Comparison of ENCODE assay signal across 35 cellular contexts in the genomic region with DNA sequence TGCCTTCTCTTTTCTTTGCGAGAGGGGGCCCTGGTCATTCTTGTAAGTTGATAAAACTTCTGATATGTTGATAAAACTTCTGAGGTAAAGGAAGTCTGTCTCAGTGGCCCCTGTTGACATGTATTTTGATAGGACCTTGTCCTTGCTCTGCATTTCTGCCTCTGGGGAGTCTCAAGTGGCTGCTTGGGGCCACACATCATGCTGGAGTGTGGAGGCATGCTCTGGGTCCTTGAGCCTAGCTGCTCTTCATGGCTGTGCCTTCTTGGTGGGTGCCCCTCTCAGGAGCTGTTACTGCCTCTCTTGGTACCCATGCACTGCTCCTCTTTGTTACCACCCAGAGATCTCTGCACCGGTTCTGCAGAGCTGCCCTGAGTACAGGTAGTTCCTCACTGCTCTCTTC. TPM values are rescaled to one million over a fixed set of nuclear protein-coding genes. Genes with fewer than 3 reads are reported as not detected.
A peak's percentile ranks its signal among the peaks of the same experiment; 100 is the strongest.
DNase-seq lines count a peak whose midpoint lies in the region; ATAC-seq, FAIRE-seq and TF ChIP-seq lines count a peak whose summit lies in the region.
"Had no signal": no experiment of that assay in that cellular context is flagged by ENCODE, and none has a peak within 500 bp of the region (broad histone marks: within the 10 kb centered on the region; RNA-seq: fewer than 3 reads in every experiment).

No MANE protein-coding gene starts in this region.

- no peak for TF ChIP-seq CTCF in H9 (conservative IDR thresholded peaks at IDR 0.05)
- no peak for TF ChIP-seq CTCF in GM12878 (IDR thresholded peaks at IDR 0.05 in 2 of 3, conservative IDR thresholded peaks at IDR 0.05 in 1 of 3; ENCODE audit: control insufficient read depth in 2 of 3, extremely low read depth in 1 of 3, insufficient read depth in 1 of 3, low read depth in 3 of 3, low read length in 3 of 3)
- TF ChIP-seq CTCF in breast epithelium (IDR thresholded peaks at IDR 0.05) = no peak

- H4K20me1 ChIP-seq in H9 (ENCODE audit: control insufficient read depth, insufficient read depth, insufficient read length) (no peaks in the 10 kb centered on the region), GM12878 (ENCODE audit: control insufficient read depth, insufficient read depth) (no peaks in the 10 kb centered on the region)

- no peak overlapping the region for H2BK5ac ChIP-seq in H9 (ENCODE audit: insufficient read length, low read length)
- H2BK5ac ChIP-seq in neuronal stem cell (ENCODE audit: low read length) = no peak overlapping the region

- H3K27ac Mint-ChIP-seq in T-helper 1 cell treated with Interleukin-12 subunit alpha and Interleukin-12 subunit beta and Interleukin-4 antibody, amounts not matched to agents 30 μg/mL and 1 μg/mL, for 36 hours = peak overlapping the region; percentile 52
- peak overlapping the region in 2 of 3 experiments; percentile 77 to 89; a peak in 2 of 7 replicates for H3K27ac Mint-ChIP-seq in H9
- H3K27ac Mint-ChIP-seq: activated CD8-positive, alpha-beta memory T cell treated with anti-CD3 and anti-CD28 coated beads, Interleukin-2, amount 10 ng/mL, durations not matched to agents 7 days and 5 days; mesothelial cell of epicardium had no signal

- FAIRE-seq in GM12878 (lab: Jason Lieb, UNC) = no peak
- FAIRE-seq in H54 (lab: Jason Lieb, UNC) = no peak
- FAIRE-seq: endometrium, keratinocyte had no signal

- no peak overlapping the region for H3K14ac ChIP-seq in H9 (ENCODE audit: insufficient read depth, low read length)
- no peak overlapping the region for H3K14ac ChIP-seq in neuronal stem cell (ENCODE audit: low read length)

- H3T11ph ChIP-seq in H9 (ENCODE audit: low read length) = no peak overlapping the region

- H3K27me3 Mint-ChIP-seq in T-helper 1 cell treated with Interleukin-12 subunit alpha and Interleukin-12 subunit beta and Interleukin-4 antibody, amounts not matched to agents 30 μg/mL and 1 μg/mL, for 36 hours (ENCODE audit: low read depth) = no peaks in the 10 kb centered on the region
- H3K27me3 Mint-ChIP-seq in H9 (ENCODE audit: low read depth) = no peaks in the 10 kb centered on the region
- H3K27me3 Mint-ChIP-seq: activated CD4-positive, alpha-beta T cell treated with anti-CD3 and anti-CD28 coated beads, Interleukin-2, amount 10 ng/mL, durations not matched to agents 24 days and 14 days; activated CD8-positive, alpha-beta memory T cell treated with anti-CD3 and anti-CD28 coated beads, Interleukin-2, amount 10 ng/mL, durations not matched to agents 7 days and 5 days had no signal

- H3K4me1 ChIP-seq in H9 (ENCODE audit: insufficient read depth, low read length) = no peaks in the 10 kb centered on the region
- peaks cover 2% of the 10 kb centered on the region; the same call in 1 of the 2 replicates for H3K4me1 ChIP-seq in GM12878 (ENCODE audit: control insufficient read depth, insufficient read depth, low read length)
- peaks cover under 1 to 2% of the 10 kb centered on the region in 2 donors for H3K4me1 ChIP-seq in neuronal stem cell (ENCODE audit: control insufficient read depth in 2 of 2, insufficient read depth in 1 of 2, low read depth in 1 of 2, low read length in 2 of 2)
- H3K4me1 ChIP-seq in breast epithelium = no peaks in the 10 kb centered on the region
- H3K4me1 ChIP-seq: foreskin keratinocyte, tibial nerve had no signal

- H3K56ac ChIP-seq in H9 (ENCODE audit: insufficient read length, low read depth, low read length) = no peak overlapping the region

- DNase-seq in T-helper 1 cell = no peak
- no peak for DNase-seq in H9
- DNase-seq in GM12878 (ENCODE audit: low read depth, low spot score) = no peak
- no peak for DNase-seq in neuronal stem cell (ENCODE audit: low spot score)
- DNase-seq in H54 (ENCODE audit: insufficient read length, low spot score) = no peak
- no peak for DNase-seq in breast epithelium (ENCODE audit: low spot score in 2 of 2)
- DNase-seq: 8988T; activated CD4-positive, alpha-beta T cell treated with anti-CD3 and anti-CD28 coated beads, Interleukin-2, amount 10 ng/mL, durations not matched to agents 24 days and 14 days; activated CD8-positive, alpha-beta memory T cell treated with anti-CD3 and anti-CD28 coated beads, Interleukin-2, amount 10 ng/mL, durations not matched to agents 7 days and 5 days; activated naive CD4-positive, alpha-beta T cell treated with Interleukin-2 at 50 U/mL for 16 hours; activated T-cell treated with anti-CD3 and anti-CD28 coated beads, Interleukin-2, amount 50 U/mL, for 4 hours; cerebellar nuclear complex; dermis blood vessel endothelial cell; esophagus squamous epithelium; foreskin keratinocyte; GOT3; heart right ventricle; KG1; MM.1S; NCI-H2029; NCI-H524; NK-92 treated with Interleukin-12 subunit alpha and Interleukin-12 subunit beta, amount 100 ng/mL, for 24 hours; occipital lobe; PC-3; psoas muscle; stimulated activated CD4-positive, alpha-beta T cell treated with anti-CD3 and anti-CD28 coated beads, Interleukin-4, amount 100 ng/mL, for 1 hour; T1000 had no signal

- no peak overlapping the region for H3K4me3 Mint-ChIP-seq in T-helper 1 cell treated with Interleukin-12 subunit alpha and Interleukin-12 subunit beta and Interleukin-4 antibody, amounts not matched to agents 30 μg/mL and 1 μg/mL, for 36 hours
- no peak overlapping the region for H3K4me3 Mint-ChIP-seq in H9
- H3K4me3 Mint-ChIP-seq: activated CD4-positive, alpha-beta T cell treated with anti-CD3 and anti-CD28 coated beads, Interleukin-2, amount 10 ng/mL, durations not matched to agents 24 days and 14 days; activated CD8-positive, alpha-beta memory T cell treated with anti-CD3 and anti-CD28 coated beads, Interleukin-2, amount 10 ng/mL, durations not matched to agents 7 days and 5 days; activated T-cell treated with anti-CD3 and anti-CD28 coated beads, Interleukin-2, amount 50 U/mL, for 4 hours; CD14-positive monocyte; mesothelial cell of epicardium had no signal

- H3K23ac ChIP-seq in H9 (ENCODE audit: insufficient read length, low read depth, low read length) (no peak overlapping the region), neuronal stem cell (ENCODE audit: low read depth, low read length, poor library complexity) (peak overlapping the region; percentile 62)

- no peak overlapping the region for H2BK120ac ChIP-seq in H9 (ENCODE audit: low read depth, low read length, poor library complexity, severe bottlenecking)
- no peak overlapping the region for H2BK120ac ChIP-seq in neuronal stem cell (ENCODE audit: low read depth, low read length)

- H3K18ac ChIP-seq in H9 (ENCODE audit: insufficient read length, low read depth, low read length) = no peak overlapping the region
- peak overlapping the region; percentile 28 for H3K18ac ChIP-seq in neuronal stem cell (ENCODE audit: low read length)

- peaks cover 20% of the 10 kb centered on the region for H3K79me1 ChIP-seq in H9 (ENCODE audit: insufficient read depth, low read depth, low read length, poor library complexity, severe bottlenecking)
- peaks cover 8% of the 10 kb centered on the region for H3K79me1 ChIP-seq in neuronal stem cell (ENCODE audit: low read depth, low read length)

- H4K8ac ChIP-seq in H9 (replicated peaks; ENCODE audit: insufficient read length, low read depth, low read length) (no peak overlapping the region), neuronal stem cell (ENCODE audit: low read depth, low read length) (no peak overlapping the region)

- H2BK15ac ChIP-seq in H9 (ENCODE audit: low read depth, low read length) = no peak overlapping the region
- no peak overlapping the region for H2BK15ac ChIP-seq in neuronal stem cell (ENCODE audit: low read length)

- no peak overlapping the region for H2AFZ ChIP-seq in H9 (ENCODE audit: low read length)
- H2AFZ ChIP-seq in GM12878 (ENCODE audit: control insufficient read depth, low read depth, low read length) = no peak overlapping the region
- no peak overlapping the region for H2AFZ ChIP-seq in neuronal stem cell (ENCODE audit: low read length)

- no CpG with 5 or more reads among the region's 2 CpGs for WGBS in H9 (ENCODE audit: extremely low coverage, insufficient read length, low lambda C conversion rate)
- 94% methylated on average over 2 of the region's 2 CpGs for WGBS in GM12878 (ENCODE audit: insufficient coverage, insufficient replicate concordance, low lambda C conversion rate, missing lambda C conversion rate)
- no CpG with 5 or more reads among the region's 2 CpGs for WGBS in neuronal stem cell (ENCODE audit: extremely low coverage in 2 of 2, insufficient read length in 2 of 2, insufficient replicate concordance in 1 of 2), 2 donors

- RAD21 ChIA-PET in GM12878 (lab: Charles Lee; ENCODE audit: unreplicated experiment) = no interaction called here

- H3K4ac ChIP-seq in H9 (ENCODE audit: low read depth, low read length) = no peak overlapping the region
- H3K4ac ChIP-seq in neuronal stem cell (ENCODE audit: low read length) = no peak overlapping the region

- H3K4me2 ChIP-seq in H9 (ENCODE audit: insufficient read depth, insufficient read length, low read length) (no peak overlapping the region), GM12878 (ENCODE audit: control insufficient read depth, insufficient read depth) (no peak overlapping the region), neuronal stem cell (ENCODE audit: insufficient read depth, low read length, poor library complexity, severe bottlenecking) (no peak overlapping the region)

- H4K91ac ChIP-seq in H9 (ENCODE audit: insufficient read length, low read depth, low read length) (no peak overlapping the region), neuronal stem cell (ENCODE audit: low read depth, low read length, poor library complexity) (no peak overlapping the region)

- H3K4me3 ChIP-seq in GM12878 (no peak overlapping the region), neuronal stem cell (ENCODE audit: low read length in 2 of 2) (no peak overlapping the region), breast epithelium (no peak overlapping the region)
- H3K4me3 ChIP-seq: esophagus squamous epithelium, heart right ventricle, psoas muscle, tibial nerve had no signal

- in situ Hi-C loops in GM12878 (cut with MboI) = no loop called here

- H3K9me3 ChIP-seq in H9 (ENCODE audit: control insufficient read depth, low read depth, low read length) (no peaks in the 10 kb centered on the region), GM12878 (replicated peaks; ENCODE audit: control insufficient read depth, insufficient read depth, low read length) (no peaks in the 10 kb centered on the region), neuronal stem cell (replicated peaks in 1 of 2; ENCODE audit: control insufficient read depth in 2 of 2, insufficient read depth in 1 of 2, low read depth in 1 of 2, low read length in 2 of 2) (peaks cover 2 to 16% of the 10 kb centered on the region in 2 donors), breast epithelium (no peaks in the 10 kb centered on the region)
- H3K9me3 ChIP-seq: esophagus squamous epithelium, psoas muscle, tibial nerve had no signal

- H2BK12ac ChIP-seq in H9 (ENCODE audit: insufficient read length, low read depth, low read length) = no peak overlapping the region
- H2BK12ac ChIP-seq in neuronal stem cell (ENCODE audit: low read length) = no peak overlapping the region

- SMC1A ChIA-PET in GM12878 (lab: Charles Lee; ENCODE audit: uncharacterized antibody, unreplicated experiment) = interaction anchor here (0.8 to 1.6 kb wide), 3 partner anchors 9 to 55 kb away, joined by 3 to 6 read pairs (median 3); no protein-coding TSS in a partner anchor

- H3K36me3 Mint-ChIP-seq in T-helper 1 cell treated with Interleukin-12 subunit alpha and Interleukin-12 subunit beta and Interleukin-4 antibody, amounts not matched to agents 30 μg/mL and 1 μg/mL, for 36 hours (ENCODE audit: low read depth) = peaks cover 18% of the 10 kb centered on the region
- peaks cover 2 to 11% (median 6%) of the 10 kb centered on the region in 3 experiments; a peak in 5 of 7 replicates for H3K36me3 Mint-ChIP-seq in H9 (ENCODE audit: insufficient read depth in 1 of 3, low read depth in 3 of 3)

- intact Hi-C loops in GM12878 (cut with micrococcal nuclease; ENCODE audit: unreplicated experiment) = no loop called here
- intact Hi-C loops in breast epithelium (cut with DNase I; ENCODE audit: low total_unique reads) = no loop called here

- CTCF ChIA-PET in GM12878 (lab: Yijun Ruan, JAX) = interaction anchor here (0.9 to 5.3 kb wide), 3 partner anchors 12 to 25 kb away, joined by 3 to 37 read pairs (median 4); no protein-coding TSS in a partner anchor

- TF ChIP-seq POLR2A in GM12878 (IDR thresholded peaks at IDR 0.05; ENCODE audit: low read depth, low read length) (no peak), H54 (IDR thresholded peaks at IDR 0.05; ENCODE audit: low read depth, low read length) (no peak), breast epithelium (IDR thresholded peaks at IDR 0.05) (no peak)

- H3K27ac ChIP-seq in H9 (ENCODE audit: insufficient read length, low read depth, low read length) (no peak overlapping the region), GM12878 (ENCODE audit: control insufficient read depth, insufficient read depth) (no peak overlapping the region), neuronal stem cell (replicated peaks; ENCODE audit: low read length) (no peak overlapping the region), breast epithelium (no peak overlapping the region)
- H3K27ac ChIP-seq: esophagus squamous epithelium, foreskin keratinocyte, heart right ventricle, psoas muscle, tibial nerve had no signal

- no peak overlapping the region for H2BK20ac ChIP-seq in H9 (ENCODE audit: low read depth, low read length, poor library complexity, severe bottlenecking)

- H3K27me3 ChIP-seq in H9 (ENCODE audit: insufficient read depth, low read length) (no peaks in the 10 kb centered on the region), GM12878 (replicated peaks in 1 of 2; ENCODE audit: control insufficient read depth in 2 of 2, insufficient read depth in 2 of 2, low read length in 1 of 2) (no peaks in the 10 kb centered on the region), neuronal stem cell (ENCODE audit: control insufficient read depth in 3 of 3, insufficient read depth in 3 of 3, low read depth in 1 of 3, low read length in 3 of 3) (no peaks in the 10 kb centered on the region), breast epithelium (no peaks in the 10 kb centered on the region)
- H3K27me3 ChIP-seq: esophagus squamous epithelium, foreskin keratinocyte, heart right ventricle, tibial nerve had no signal

- H3K36me3 ChIP-seq in GM12878 (ENCODE audit: control insufficient read depth in 2 of 2, insufficient read depth in 2 of 2, low read length in 1 of 2) = peaks cover 2 to 3% of the 10 kb centered on the region in 2 experiments; a peak in 2 of 4 replicates
- H3K36me3 ChIP-seq in neuronal stem cell (replicated peaks in 1 of 2; ENCODE audit: control insufficient read depth in 2 of 2, insufficient read depth in 2 of 2, low read length in 2 of 2) = peaks cover 5 to 60% of the 10 kb centered on the region in 2 donors
- H3K36me3 ChIP-seq in breast epithelium = no peaks in the 10 kb centered on the region
- H3K36me3 ChIP-seq: esophagus squamous epithelium, heart right ventricle, tibial nerve had no signal

- H4K5ac ChIP-seq in H9 (ENCODE audit: insufficient read length, low read depth, low read length) = no peak overlapping the region

- H3K9ac ChIP-seq in H9 (ENCODE audit: extremely low read depth, insufficient read length, low read length) (no peak overlapping the region), GM12878 (ENCODE audit: control insufficient read depth, insufficient read depth, low read length) (no peak overlapping the region), neuronal stem cell (ENCODE audit: low read depth, low read length, poor library complexity) (no peak overlapping the region)

- POLR2A ChIA-PET in GM12878 (lab: Charles Lee) = interaction anchor here (0.7 to 1.5 kb wide), 4 partner anchors 9 to 15 kb away, joined by 3 to 5 read pairs (median 4); partner anchors contain the start of gene NSD2

- TF ChIP-seq RAD21 in GM12878 (IDR thresholded peaks at IDR 0.05; ENCODE audit: insufficient read depth, low read depth, low read length) = no peak

- no TSS peak for BruUV-seq in GM12878 (replicated peaks; lab: Mats Ljungman, UMichigan)

- H2AK5ac ChIP-seq in H9 (ENCODE audit: insufficient read length, low read length) (no peak overlapping the region), neuronal stem cell (ENCODE audit: low read depth, low read length) (no peak overlapping the region)

- no peak for TF ChIP-seq EP300 in GM12878 (IDR thresholded peaks at IDR 0.05; ENCODE audit: borderline replicate concordance in 1 of 2, control insufficient read depth in 1 of 2, low read depth in 2 of 2, low read length in 2 of 2)

- peaks cover 38% of the 10 kb centered on the region for H3K4me1 Mint-ChIP-seq in T-helper 1 cell treated with Interleukin-12 subunit alpha and Interleukin-12 subunit beta and Interleukin-4 antibody, amounts not matched to agents 30 μg/mL and 1 μg/mL, for 36 hours (ENCODE audit: low read depth)
- H3K4me1 Mint-ChIP-seq in H9 = peaks cover under 1 to 3% of the 10 kb centered on the region in 2 experiments; a peak in 2 of 4 replicates
- H3K4me1 Mint-ChIP-seq: mesothelial cell of epicardium had no signal

- H3K9me3 Mint-ChIP-seq in T-helper 1 cell treated with Interleukin-12 subunit alpha and Interleukin-12 subunit beta and Interleukin-4 antibody, amounts not matched to agents 30 μg/mL and 1 μg/mL, for 36 hours = no peaks in the 10 kb centered on the region
- no peaks in the 10 kb centered on the region for H3K9me3 Mint-ChIP-seq in H9
- H3K9me3 Mint-ChIP-seq: activated CD4-positive, alpha-beta T cell treated with anti-CD3 and anti-CD28 coated beads, Interleukin-2, amount 10 ng/mL, durations not matched to agents 24 days and 14 days; activated T-cell treated with anti-CD3 and anti-CD28 coated beads, Interleukin-2, amount 50 U/mL, for 4 hours; mesothelial cell of epicardium had no signal

- ATAC-seq in GM12878 (peak; percentile 40), GM21619 (IDR thresholded peaks at IDR 0.05; ENCODE audit: unreplicated experiment) (no peak)
- ATAC-seq: activated CD8-positive, alpha-beta memory T cell treated with anti-CD3 and anti-CD28 coated beads, Interleukin-2, amount 10 ng/mL, durations not matched to agents 7 days and 5 days; activated T-cell treated with anti-CD3 and anti-CD28 coated beads, Interleukin-2, amount 50 U/mL, for 4 hours; foreskin keratinocyte; heart right ventricle; PC-3; psoas muscle; Right ventricle myocardium inferior had no signal

- peaks cover 25% of the 10 kb centered on the region for H3K79me2 ChIP-seq in H9 (ENCODE audit: insufficient read depth, low read length)
- peaks cover 89% of the 10 kb centered on the region for H3K79me2 ChIP-seq in GM12878 (ENCODE audit: control insufficient read depth, insufficient read depth, low read length)

- H3K23me2 ChIP-seq in H9 (ENCODE audit: insufficient read length, low read depth, low read length, poor library complexity, severe bottlenecking) = no peaks in the 10 kb centered on the region

RNA-seq across cellular contexts. Expression of gene NSD2, which starts 14.2 kb away (rescaled TPM):
- total RNA-seq in H9 (2021) (123 and 136 TPM in 2 replicates), GM12878 (2014; rRNA removed) (72.5 and 73.1 TPM in 2 replicates), GM12878 (2014; rRNA removed; fragmentation: Illumina TruSeq; extraction: Trizol) (71.4 and 74.7 TPM in 2 replicates), GM12878 (2021) (137 and 139 TPM in 2 replicates), breast epithelium (10 to 100 TPM; 24.6 to 36.7 (median 30.8) TPM)
- 179 and 184 TPM in 2 replicates for total RNA-seq in GM12878 (2013; cell fraction: nucleolus; rRNA removed)
- 25.3 TPM for polyA plus RNA-seq in GM12878 (2011; ENCODE audit: low read depth)
- polyA plus RNA-seq in GM12878 (2011; rRNA removed) (44.9 and 50.2 TPM in 2 replicates), GM12878 (2014; fragmentation: Illumina TruSeq; extraction: Trizol) (83.4 and 85.0 TPM in 2 replicates), GM12878 (2014; fragmentation: Nextera tagmentation; extraction: Ambion mirVana) (1 to 10 TPM; 8.6 to 9.3 TPM), GM12878 (2014; rRNA removed) (72.6 and 74.8 TPM in 2 replicates), GM12878 (2016; fragmentation: Nextera tagmentation; extraction: Ambion mirVana) (10 to 100 TPM; 42.2 to 62.0 TPM)
- 38.5 and 43.7 TPM in 2 replicates for polyA plus RNA-seq in GM12878 (2011; cell fraction: cytosol; rRNA removed)
- polyA plus RNA-seq in GM12878 (2011; cell fraction: nucleus; rRNA removed) = 90.6 and 120 TPM in 2 replicates
- 39.9 and 45.7 TPM in 2 replicates for polyA plus RNA-seq in GM12878 (2012)
- polyA minus RNA-seq in GM12878 (2011; rRNA and poly(A)+ RNA removed) = 76.8 and 101 TPM in 2 replicates
- polyA minus RNA-seq in GM12878 (2011; cell fraction: cytosol; rRNA and poly(A)+ RNA removed) = 43.8 and 49.9 TPM in 2 replicates
- 42.9 and 83.7 TPM in 2 replicates for polyA minus RNA-seq in GM12878 (2011; cell fraction: nucleus; rRNA and poly(A)+ RNA removed)
- 119 TPM for polyA plus RNA-seq in neuronal stem cell (2013, experiment 1 of 2)
- polyA plus RNA-seq in neuronal stem cell (2013, experiment 2 of 2) = 115 TPM

RNA-seq across cellular contexts. Expression of gene LETM1, which starts 29.5 kb away (rescaled TPM):
- 41.3 and 43.4 TPM in 2 replicates for total RNA-seq in H9 (2021)
- total RNA-seq in GM12878 (2013; cell fraction: nucleolus; rRNA removed) = 75.9 and 85.3 TPM in 2 replicates
- total RNA-seq in GM12878 (2014; rRNA removed) = 50.4 and 57.8 TPM in 2 replicates
- 23.9 and 24.4 TPM in 2 replicates for total RNA-seq in GM12878 (2014; rRNA removed; fragmentation: Illumina TruSeq; extraction: Trizol)
- 59.6 and 65.2 TPM in 2 replicates for total RNA-seq in GM12878 (2021)
- polyA plus RNA-seq in GM12878 (2011; ENCODE audit: low read depth) = 9.8 TPM
- 9.6 and 18.4 TPM in 2 replicates for polyA plus RNA-seq in GM12878 (2011; rRNA removed)
- polyA plus RNA-seq in GM12878 (2011; cell fraction: cytosol; rRNA removed) = 18.0 and 26.3 TPM in 2 replicates
- polyA plus RNA-seq in GM12878 (2011; cell fraction: nucleus; rRNA removed) = 124 and 166 TPM in 2 replicates
- 17.0 and 20.1 TPM in 2 replicates for polyA plus RNA-seq in GM12878 (2012)
- polyA plus RNA-seq in GM12878 (2014; fragmentation: Illumina TruSeq; extraction: Trizol) = 8.5 and 18.5 TPM in 2 replicates
- 1 to 10 TPM; 2.6 to 4.0 TPM for polyA plus RNA-seq in GM12878 (2014; fragmentation: Nextera tagmentation; extraction: Ambion mirVana)
- polyA plus RNA-seq in GM12878 (2014; rRNA removed) = 36.0 and 46.4 TPM in 2 replicates
- 10 to 100 TPM; 37.3 to 39.4 TPM for polyA plus RNA-seq in GM12878 (2016; fragmentation: Nextera tagmentation; extraction: Ambion mirVana)
- 30.1 and 65.7 TPM in 2 replicates for polyA minus RNA-seq in GM12878 (2011; rRNA and poly(A)+ RNA removed)
- 28.0 and 28.7 TPM in 2 replicates for polyA minus RNA-seq in GM12878 (2011; cell fraction: cytosol; rRNA and poly(A)+ RNA removed)
- polyA minus RNA-seq in GM12878 (2011; cell fraction: nucleus; rRNA and poly(A)+ RNA removed) = 38.6 and 52.8 TPM in 2 replicates
- 12.8 TPM for polyA plus RNA-seq in neuronal stem cell (2013, experiment 1 of 2)
- polyA plus RNA-seq in neuronal stem cell (2013, experiment 2 of 2) = 13.8 TPM
- 10 to 100 TPM; 31.0 to 42.9 (median 32.5) TPM for total RNA-seq in breast epithelium
